ENCODE assay signal across 1 cellular context in the genomic region with DNA sequence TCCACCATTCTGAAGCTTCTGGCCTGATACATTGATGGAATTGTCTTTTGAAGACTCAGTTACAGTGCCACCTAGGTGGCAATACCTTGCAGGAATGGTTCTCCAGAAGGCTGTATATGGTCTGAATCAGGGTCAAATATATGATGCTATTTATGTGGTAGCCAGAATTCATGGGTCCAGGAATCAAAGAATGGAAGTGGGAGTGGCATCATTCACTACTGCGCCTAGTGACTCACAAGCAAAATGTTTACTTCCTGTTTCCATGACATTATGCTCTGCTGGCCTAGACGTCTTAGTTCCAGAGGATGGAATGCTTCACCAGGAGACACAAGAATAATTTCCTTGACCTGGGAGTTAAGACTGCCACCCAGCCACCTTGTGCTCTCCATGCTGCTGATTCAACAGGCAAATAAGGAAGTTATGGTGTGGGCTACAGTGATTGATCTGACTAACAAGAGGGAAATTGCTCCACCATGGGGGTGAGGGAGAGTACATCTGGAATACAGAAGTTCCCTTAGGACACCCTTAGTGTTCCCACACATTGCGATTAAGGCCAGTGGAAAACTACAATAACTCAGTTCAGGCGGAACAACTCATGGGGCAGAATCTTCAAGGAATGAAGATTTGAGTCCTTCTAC.
TF ChIP-seq lines count a peak whose summit lies in the region.

No MANE protein-coding gene starts in this region.

TF ChIP-seq in GM23338, 12 proteins besides CTCF, POLR2A, EP300 and RAD21 (continued from another document):
- TF ChIP-seq ZNF462 (CRISPR knock-in tag; IDR thresholded peaks at IDR 0.05) (no peak), CREB1 (CRISPR knock-in tag; IDR thresholded peaks at IDR 0.05; ENCODE audit: low read depth) (no peak), EZH2 (IDR thresholded peaks at IDR 0.05; ENCODE audit: low read depth, unreplicated experiment) (no peak), POLR2AphosphoS5 (IDR thresholded peaks at IDR 0.05; ENCODE audit: low read depth) (no peak)
